21 cellular contexts compared by ENCODE assay signal in the genomic region with DNA sequence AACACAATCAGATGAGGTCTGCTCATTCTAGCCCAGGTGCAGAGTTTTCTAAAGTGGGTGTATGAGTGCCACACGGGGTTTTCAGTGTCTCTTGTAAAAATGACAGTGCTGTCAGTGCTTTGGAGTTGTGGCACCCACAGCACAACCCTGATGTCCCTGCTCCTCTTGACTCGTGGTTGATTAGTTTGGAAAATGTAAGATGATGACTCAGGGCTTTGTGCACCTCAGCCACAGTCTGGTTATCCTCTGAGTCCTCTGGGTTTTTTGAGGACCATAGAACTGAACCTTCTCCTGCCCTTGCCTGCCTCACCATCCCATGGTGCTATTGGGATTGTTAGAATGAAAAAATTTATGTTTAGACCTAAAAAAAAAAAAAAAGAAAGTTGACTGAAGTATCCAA.
DNase-seq lines count a peak whose midpoint lies in the region; FAIRE-seq and TF ChIP-seq lines count a peak whose summit lies in the region.
"Had no signal": no experiment of that assay in that cellular context is flagged by ENCODE, and none has a peak within 500 bp of the region (broad histone marks: within the 10 kb centered on the region; RNA-seq: fewer than 3 reads in every experiment).

No MANE protein-coding gene starts in this region.

- FAIRE-seq in urothelium cell line (lab: Jason Lieb, UNC): no peak

- intact Hi-C loops in mammary epithelial cell (cut with micrococcal nuclease) (no loop called here), breast epithelium (cut with DNase I; ENCODE audit: low total_unique reads) (no loop called here)

- H3K36me3 ChIP-seq in mammary epithelial cell (ENCODE audit: insufficient read depth, low read length) (peaks cover 46% of the 10 kb centered on the region), breast epithelium (no peaks in the 10 kb centered on the region)
- H3K36me3 ChIP-seq: ovary, thyroid gland had no signal

- no peaks in the 10 kb centered on the region for H4K20me1 ChIP-seq in mammary epithelial cell (ENCODE audit: insufficient read depth, low read length)

- H2AFZ ChIP-seq in mammary epithelial cell (ENCODE audit: low read depth, low read length): no peak overlapping the region

- H3K27me3 ChIP-seq in mammary epithelial cell (ENCODE audit: insufficient read depth, low read length): no peaks in the 10 kb centered on the region
- H3K27me3 ChIP-seq in breast epithelium: no peaks in the 10 kb centered on the region
- H3K27me3 ChIP-seq: ovary, SJSA1, thyroid gland had no signal

- no peak overlapping the region for H3K4me2 ChIP-seq in mammary epithelial cell (ENCODE audit: insufficient read depth, low read depth, low read length)

- in situ Hi-C loops in mammary epithelial cell (cut with MboI; ENCODE audit: low sequenced_read_pairs in 2 of 2): no loop called here

- BruUV-seq in mammary epithelial cell (replicated peaks; lab: Mats Ljungman, UMichigan): no TSS peak

- H3K27ac ChIP-seq in mammary epithelial cell (ENCODE audit: insufficient read depth, low read depth, low read length) (no peak overlapping the region), breast epithelium (no peak overlapping the region)
- H3K27ac ChIP-seq: left ventricle myocardium inferior, ovary, SJSA1, thyroid gland had no signal

- peaks cover 16% of the 10 kb centered on the region for H3K4me1 ChIP-seq in mammary epithelial cell (ENCODE audit: insufficient read depth, low read length)
- no peaks in the 10 kb centered on the region for H3K4me1 ChIP-seq in breast epithelium
- H3K4me1 ChIP-seq: thyroid gland had no signal

- H3K4me3 ChIP-seq in mammary epithelial cell (replicated peaks in 1 of 3; ENCODE audit: insufficient read depth in 1 of 3, low read depth in 2 of 3, low read length in 3 of 3) (no peak overlapping the region), breast epithelium (no peak overlapping the region), fibroblast of the aortic adventitia (ENCODE audit: low read depth, low read length) (no peak overlapping the region)
- H3K4me3 ChIP-seq: left ventricle myocardium inferior, ovary, SJSA1, thyroid gland had no signal

- H3K79me2 ChIP-seq in mammary epithelial cell (ENCODE audit: insufficient read depth, low read length): peaks cover 75% of the 10 kb centered on the region

- no peak for TF ChIP-seq POLR2A in breast epithelium (IDR thresholded peaks at IDR 0.05)

- peak; percentile 43 for DNase-seq in mammary epithelial cell
- no peak for DNase-seq in breast epithelium (ENCODE audit: low spot score in 2 of 2)
- DNase-seq in RKO (ENCODE audit: low spot score): peak; percentile 18
- peak; percentile 34 for DNase-seq in fibroblast of the aortic adventitia (ENCODE audit: low read depth)
- DNase-seq in urothelium cell line (ENCODE audit: low spot score): peak; percentile 10
- DNase-seq in NCI-H2107 treated with DMSO at 0.1 percent for 48 hours (lab: John Stamatoyannopoulos, UW; ENCODE audit: unreplicated experiment): no peak
- DNase-seq in NCI-H187 treated with DMSO at 0.1 percent for 48 hours (lab: John Stamatoyannopoulos, UW): no peak
- DNase-seq in SIG-M5 treated with dmso at 0.1 percent for 504 hours (lab: John Stamatoyannopoulos, UW; ENCODE audit: unreplicated experiment): no peak
- DNase-seq: 8988T; activated CD4-positive, alpha-beta T cell treated with anti-CD3 and anti-CD28 coated beads for 36 hours; CD4-positive, alpha-beta T cell; dermis blood vessel endothelial cell; GOT3; left ventricle myocardium inferior; NCI-H1694 treated with DMSO at 0.1 percent for 48 hours; NCI-H510A; ovary; small intestine; T1000; thyroid gland had no signal

- no peak overlapping the region for H3K9ac ChIP-seq in mammary epithelial cell (ENCODE audit: insufficient read depth, low read length)

- CTCF ChIA-PET in mammary epithelial cell (lab: Charles Lee; ENCODE audit: low non-redundant PET): no interaction called here

- TF ChIP-seq CTCF in mammary epithelial cell (conservative IDR thresholded peaks at IDR 0.05 in 1 of 2, IDR thresholded peaks at IDR 0.05 in 1 of 2; ENCODE audit: extremely low read depth in 1 of 2, insufficient read depth in 1 of 2, low read depth in 1 of 2, low read length in 2 of 2): no peak
- TF ChIP-seq CTCF in breast epithelium (IDR thresholded peaks at IDR 0.05): no peak
- TF ChIP-seq CTCF in fibroblast of the aortic adventitia (IDR thresholded peaks at IDR 0.05; ENCODE audit: insufficient read depth, low read length): no peak

- H3K9me3 ChIP-seq in mammary epithelial cell (replicated peaks; ENCODE audit: insufficient read depth, low read length) (no peaks in the 10 kb centered on the region), breast epithelium (no peaks in the 10 kb centered on the region)
- H3K9me3 ChIP-seq: ovary, SJSA1, thyroid gland had no signal

- WGBS in mammary epithelial cell (ENCODE audit: low coverage, missing lambda C conversion rate): 75% methylated on average over 2 of the region's 2 CpGs

- dilution Hi-C loops in mammary epithelial cell (cut with HindIII; ENCODE audit: low sequenced_read_pairs): no loop called here

Comparison
In these comparisons a context has a peak if more than half of its experiments do, and no peak if none do; other contexts are left out.
1. DNase-seq: peak in mammary epithelial cell (single experiment), RKO (single experiment), fibroblast of the aortic adventitia (single experiment) and urothelium cell line (single experiment); none in breast epithelium (0 of 2), NCI-H2107 treated with DMSO at 0.1 percent for 48 hours (single experiment), NCI-H187 treated with DMSO at 0.1 percent for 48 hours (single experiment) and SIG-M5 treated with dmso at 0.1 percent for 504 hours (single experiment).